Comparison of ENCODE assay signal across 8 cellular contexts in genomic region chr15:84955089-84955848, GRCh38. TPM values are rescaled to one million over a fixed set of nuclear protein-coding genes. Genes with fewer than 3 reads are reported as not detected.
DNase-seq lines count a peak whose midpoint lies in the region; ATAC-seq, FAIRE-seq and TF ChIP-seq lines count a peak whose summit lies in the region.

No MANE protein-coding gene starts in this region.

- CTCF ChIA-PET in endothelial cell of umbilical vein (lab: Charles Lee): interaction anchor here (0.6 to 5.4 kb wide), 43 partner anchors 8 to 367 kb away, joined by 3 to 92 read pairs (median 4); partner anchors contain the start of genes PDE8A and ZSCAN2

- no peak overlapping the region for H3K27ac ChIP-seq in endothelial cell of umbilical vein (ENCODE audit: insufficient read depth, low read depth, low read length)
- no peak overlapping the region for H3K27ac ChIP-seq in muscle layer of colon (ENCODE audit: low read depth, low read length)
- no peak overlapping the region for H3K27ac ChIP-seq in stomach

- peak overlapping the region; percentile 2 for H3K4me2 ChIP-seq in endothelial cell of umbilical vein (ENCODE audit: insufficient read depth, low read length)

- no peaks in the 10 kb centered on the region for H4K20me1 ChIP-seq in endothelial cell of umbilical vein (replicated peaks; ENCODE audit: control insufficient read depth, extremely low read depth, insufficient read depth, low read length)

- intact Hi-C loops in endothelial cell of umbilical vein (cut with micrococcal nuclease): loop anchor here (1.0 to 2.0 kb wide), 4 partner anchors 26 to 214 kb away; partner anchors contain the start of gene PDE8A
- intact Hi-C loops in stomach (cut with DNase I; ENCODE audit: low total_unique reads): loop anchor here (5.0 kb wide), 1 partner anchor 87 kb away; no protein-coding TSS in a partner anchor

- in situ Hi-C loops in ACHN (cut with HindIII; ENCODE audit: low pct_ligation_motif_present, low pct_unique_long_range_greater_than_20kb, low sequenced_read_pairs): no loop called here

- H3K9me3 ChIP-seq in endothelial cell of umbilical vein (replicated peaks; ENCODE audit: control insufficient read depth, insufficient read depth, low read length): no peaks in the 10 kb centered on the region
- H3K9me3 ChIP-seq in muscle layer of colon (ENCODE audit: low read length): no peaks in the 10 kb centered on the region
- no peaks in the 10 kb centered on the region for H3K9me3 ChIP-seq in stomach

- no peak for TF ChIP-seq POLR2A in endothelial cell of umbilical vein (IDR thresholded peaks at IDR 0.05; ENCODE audit: low read depth, low read length)
- TF ChIP-seq POLR2A in stomach (IDR thresholded peaks at IDR 0.05): no peak

- H3K27me3 ChIP-seq in endothelial cell of umbilical vein (ENCODE audit: control insufficient read depth in 2 of 2, insufficient read depth in 2 of 2, low read length in 2 of 2) (no peaks in the 10 kb centered on the region), muscle layer of colon (ENCODE audit: control insufficient read depth in 1 of 2, insufficient read depth in 2 of 2, low read length in 2 of 2) (no peaks in the 10 kb centered on the region), stomach (no peaks in the 10 kb centered on the region)

- TF ChIP-seq CTCF in endothelial cell of umbilical vein (IDR thresholded peaks at IDR 0.05; ENCODE audit: extremely low read depth in 1 of 2, insufficient read depth in 1 of 2, low read depth in 1 of 2, low read length in 2 of 2) (peak; percentile 80 to 91), stomach (IDR thresholded peaks at IDR 0.05) (peak in 5 of 7 experiments; percentile 72 to 90 (median 83))

- peak; percentile 48 for ATAC-seq in GM18907 (IDR thresholded peaks at IDR 0.05; ENCODE audit: unreplicated experiment)
- no peak for ATAC-seq in HG02885 (IDR thresholded peaks at IDR 0.05; ENCODE audit: poor library complexity, unreplicated experiment)

- 22 to 27% (median 25%) methylated on average over 13 to 15 of the region's 15 CpGs for WGBS in stomach, 5 donors

- peak overlapping the region; percentile 85 for H2AFZ ChIP-seq in endothelial cell of umbilical vein (ENCODE audit: low read depth, low read length)

- H3K4me3 ChIP-seq in endothelial cell of umbilical vein (replicated peaks in 1 of 3; ENCODE audit: insufficient read depth in 1 of 3, low read depth in 1 of 3, low read length in 3 of 3) (no peak overlapping the region), muscle layer of colon (ENCODE audit: low read depth in 1 of 2, low read length in 2 of 2) (peak overlapping the region; percentile 10 to 12), stomach (peak overlapping the region; percentile 24 to 35 (median 28))

- FAIRE-seq in endothelial cell of umbilical vein (lab: Jason Lieb, UNC): peak; percentile 89

- POLR2A ChIA-PET in endothelial cell of umbilical vein (lab: Charles Lee): interaction anchor here (1.0 kb wide), 1 partner anchor 26 kb away, joined by 3 read pairs; no protein-coding TSS in a partner anchor

- no peaks in the 10 kb centered on the region for H3K36me3 ChIP-seq in endothelial cell of umbilical vein (ENCODE audit: control insufficient read depth in 2 of 2, extremely low read depth in 1 of 2, insufficient read depth in 2 of 2, low read length in 2 of 2)
- no peaks in the 10 kb centered on the region for H3K36me3 ChIP-seq in muscle layer of colon (ENCODE audit: insufficient read depth, low read length)
- no peaks in the 10 kb centered on the region for H3K36me3 ChIP-seq in stomach

- H3K9me1 ChIP-seq in endothelial cell of umbilical vein (replicated peaks; ENCODE audit: control insufficient read depth, extremely low read depth, insufficient read depth, low read length): no peaks in the 10 kb centered on the region

- no peaks in the 10 kb centered on the region for H3K79me2 ChIP-seq in endothelial cell of umbilical vein (ENCODE audit: control insufficient read depth, insufficient read depth, low read length)

- no peak overlapping the region for H3K9ac ChIP-seq in endothelial cell of umbilical vein (replicated peaks; ENCODE audit: extremely low read depth, insufficient read depth, low read length)
- H3K9ac ChIP-seq in muscle layer of colon (ENCODE audit: low read length): no peak overlapping the region

- BruUV-seq in endothelial cell of umbilical vein (replicated peaks; lab: Mats Ljungman, UMichigan): no TSS peak

- no peak for TF ChIP-seq EP300 in stomach (IDR thresholded peaks at IDR 0.05)

- dilution Hi-C loops in endothelial cell of umbilical vein (cut with MboI; ENCODE audit: extremely low pct_ligation_motif_present, low sequenced_read_pairs): loop anchor here (25.0 kb wide), 1 partner anchor 118 kb away; no protein-coding TSS in a partner anchor

- DNase-seq in ACHN (peak; percentile 64), NCI-H345 treated with DMSO at 0.1 percent for 48 hours (lab: John Stamatoyannopoulos, UW; ENCODE audit: unreplicated experiment) (peak; percentile 17), endothelial cell of umbilical vein (ENCODE audit: low read depth, low spot score) (peak; percentile 84), stomach (peak; percentile 77)
- peak; percentile 68 for DNase-seq in activated CD8-positive, alpha-beta memory T cell treated with anti-CD3 and anti-CD28 coated beads for 24 hours

- H3K4me1 ChIP-seq in endothelial cell of umbilical vein (ENCODE audit: control insufficient read depth, extremely low read depth, insufficient read depth, low read length): peaks cover 24% of the 10 kb centered on the region
- H3K4me1 ChIP-seq in muscle layer of colon (ENCODE audit: insufficient read depth, low read length): no peaks in the 10 kb centered on the region
- peaks cover 0 to 12% (median 8%) of the 10 kb centered on the region in 4 donors for H3K4me1 ChIP-seq in stomach

TF ChIP-seq in endothelial cell of umbilical vein, 7 proteins besides CTCF, POLR2A, EP300 and RAD21:
- TF ChIP-seq FOS (IDR thresholded peaks at IDR 0.05; ENCODE audit: borderline replicate concordance, insufficient read depth, low read length) (no peak), MYC (IDR thresholded peaks at IDR 0.05; ENCODE audit: low read depth, low read length) (no peak), JUN (IDR thresholded peaks at IDR 0.05; ENCODE audit: borderline replicate concordance, insufficient read depth, insufficient read length, low read depth) (no peak), GATA2 (IDR thresholded peaks at IDR 0.05; ENCODE audit: insufficient read depth, insufficient read length, low read depth, low read length) (no peak), EZH2 (IDR thresholded peaks at IDR 0.05; ENCODE audit: borderline replicate concordance, low read depth, low read length, severe bottlenecking) (no peak), MAX (IDR thresholded peaks at IDR 0.05; ENCODE audit: insufficient read depth, insufficient read length) (no peak), POLR2AphosphoS5 (IDR thresholded peaks at IDR 0.05; ENCODE audit: insufficient read depth, low read depth, low read length) (no peak)

RNA-seq across cellular contexts. Expression of gene PDE8A, which starts 26.4 kb away (rescaled TPM):
- total RNA-seq in endothelial cell of umbilical vein (45.7 and 46.9 TPM in 2 replicates), stomach (10 to 100 TPM; 22.2 to 85.9 (median 58.8) TPM)
- polyA plus RNA-seq in endothelial cell of umbilical vein (19.3 and 21.3 TPM in 2 replicates), stomach (10 to 100 TPM; 15.6 to 19.2 (median 16.7) TPM)
- polyA plus RNA-seq in endothelial cell of umbilical vein (2011; cell fraction: cytosol; rRNA removed): 20.8 and 23.3 TPM in 2 replicates
- 113 and 128 TPM in 2 replicates for polyA plus RNA-seq in endothelial cell of umbilical vein (2011; cell fraction: nucleus; rRNA removed)
- 20.4 and 24.4 TPM in 2 replicates for polyA plus RNA-seq in endothelial cell of umbilical vein (2012)
- polyA minus RNA-seq in endothelial cell of umbilical vein: 36.7 and 47.9 TPM in 2 replicates
- 40.5 TPM for polyA minus RNA-seq in endothelial cell of umbilical vein (2011; cell fraction: cytosol; rRNA and poly(A)+ RNA removed)
- polyA minus RNA-seq in endothelial cell of umbilical vein (2011; cell fraction: nucleus; rRNA and poly(A)+ RNA removed): 69.0 and 87.8 TPM in 2 replicates

Comparison
In these comparisons a context has a peak if more than half of its experiments do, and no peak if none do; other contexts are left out.
1. DNase-seq: peak in every context shown above with its lines; median percentile 84 in endothelial cell of umbilical vein; 77 in stomach; 68 in activated CD8-positive, alpha-beta memory T cell treated with anti-CD3 and anti-CD28 coated beads for 24 hours; 64 in ACHN; 17 in NCI-H345 treated with DMSO at 0.1 percent for 48 hours.
2. H3K4me3 ChIP-seq: peak in muscle layer of colon (2 of 2) and stomach (4 of 4); none in endothelial cell of umbilical vein (0 of 3).